1 cellular context compared by ENCODE assay signal in the genomic region with DNA sequence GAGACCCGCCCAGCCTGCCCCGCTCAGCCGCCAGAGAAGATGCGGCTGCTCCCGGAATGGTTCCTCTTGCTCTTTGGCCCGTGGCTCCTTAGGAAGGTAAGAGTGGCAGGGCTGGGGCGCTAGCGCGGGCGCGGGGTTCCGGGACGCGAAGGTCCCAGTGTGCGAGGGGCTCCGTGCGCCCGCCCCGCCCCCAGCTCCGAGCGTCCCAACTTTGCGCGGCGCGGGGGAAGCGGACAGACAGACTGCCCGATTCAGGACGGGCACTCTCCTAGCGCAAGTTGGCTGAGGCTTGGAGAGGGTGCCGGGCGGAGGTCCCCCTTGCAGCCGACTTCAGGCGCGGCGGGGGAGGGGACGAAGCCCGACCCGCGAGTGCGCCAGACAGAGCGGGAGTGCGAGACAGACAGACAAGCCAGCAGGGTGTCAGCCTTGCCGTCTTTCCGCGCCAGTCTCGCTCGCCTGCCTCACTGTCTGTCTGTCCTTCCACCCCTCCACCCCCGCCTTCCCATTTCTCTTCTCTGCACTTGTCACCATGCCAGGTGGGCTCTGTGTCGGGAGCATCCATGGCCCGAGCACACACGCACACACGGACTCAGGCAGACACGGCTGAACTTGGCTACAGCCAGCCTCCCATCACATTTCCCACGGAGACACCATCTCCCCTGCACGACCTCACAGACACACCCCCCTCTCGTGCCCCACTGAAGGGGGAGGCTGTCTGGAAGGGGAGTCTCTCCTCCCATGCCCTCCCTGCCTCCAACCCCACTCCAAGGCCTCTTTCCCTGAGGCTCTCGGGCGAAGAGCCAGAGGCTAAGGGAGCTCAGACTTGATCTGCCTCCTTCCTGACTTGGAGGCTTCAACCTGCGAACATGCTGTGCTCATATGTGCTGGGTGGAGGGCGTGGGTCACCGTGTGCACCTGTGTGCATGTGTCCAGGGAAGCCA.
TF ChIP-seq lines count a peak whose summit lies in the region.

No MANE protein-coding gene starts in this region.

TF ChIP-seq in H1, 55 proteins besides CTCF, POLR2A, EP300 and RAD21:
- TF ChIP-seq SP1 (IDR thresholded peaks at IDR 0.05; ENCODE audit: low read depth, low read length), result no peak
- 0 out of 2 replicates have a peak, but pooled peaks have one; percentile 26 for TF ChIP-seq PHF8 (conservative IDR thresholded peaks at IDR 0.05; ENCODE audit: low read depth, low read length)
- TF ChIP-seq EZH2 (IDR thresholded peaks at IDR 0.05; ENCODE audit: low read depth, low read length, severe bottlenecking), result peak; percentile 81
- no peak for TF ChIP-seq CHD2 (IDR thresholded peaks at IDR 0.05; ENCODE audit: low read length)
- TF ChIP-seq SRF (IDR thresholded peaks at IDR 0.05; ENCODE audit: low read depth, low read length), result no peak
- TF ChIP-seq GABPA (IDR thresholded peaks at IDR 0.05; ENCODE audit: borderline replicate concordance, insufficient read depth, low read length), result no peak
- no peak for TF ChIP-seq SAP30 (IDR thresholded peaks at IDR 0.05; ENCODE audit: insufficient read depth, insufficient replicate concordance, low read length)
- TF ChIP-seq CEBPB (IDR thresholded peaks at IDR 0.05; ENCODE audit: low read depth, low read length), result no peak
- TF ChIP-seq KDM5A (IDR thresholded peaks at IDR 0.05; ENCODE audit: low read length), result no peak
- TF ChIP-seq CTBP2 (IDR thresholded peaks at IDR 0.05; ENCODE audit: borderline replicate concordance, insufficient read depth, insufficient read length, low read length), result no peak
- no peak for TF ChIP-seq JUN (IDR thresholded peaks at IDR 0.05; ENCODE audit: low read depth, low read length)
- TF ChIP-seq, protein P1, sequence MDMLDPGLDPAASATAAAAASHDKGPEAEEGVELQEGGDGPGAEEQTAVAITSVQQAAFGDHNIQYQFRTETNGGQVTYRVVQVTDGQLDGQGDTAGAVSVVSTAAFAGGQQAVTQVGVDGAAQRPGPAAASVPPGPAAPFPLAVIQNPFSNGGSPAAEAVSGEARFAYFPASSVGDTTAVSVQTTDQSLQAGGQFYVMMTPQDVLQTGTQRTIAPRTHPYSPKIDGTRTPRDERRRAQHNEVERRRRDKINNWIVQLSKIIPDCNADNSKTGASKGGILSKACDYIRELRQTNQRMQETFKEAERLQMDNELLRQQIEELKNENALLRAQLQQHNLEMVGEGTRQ (IDR thresholded peaks at IDR 0.05; ENCODE audit: low read length), result no peak
- TF ChIP-seq SP2 (IDR thresholded peaks at IDR 0.05; ENCODE audit: low read length), result no peak
- TF ChIP-seq, protein P2, sequence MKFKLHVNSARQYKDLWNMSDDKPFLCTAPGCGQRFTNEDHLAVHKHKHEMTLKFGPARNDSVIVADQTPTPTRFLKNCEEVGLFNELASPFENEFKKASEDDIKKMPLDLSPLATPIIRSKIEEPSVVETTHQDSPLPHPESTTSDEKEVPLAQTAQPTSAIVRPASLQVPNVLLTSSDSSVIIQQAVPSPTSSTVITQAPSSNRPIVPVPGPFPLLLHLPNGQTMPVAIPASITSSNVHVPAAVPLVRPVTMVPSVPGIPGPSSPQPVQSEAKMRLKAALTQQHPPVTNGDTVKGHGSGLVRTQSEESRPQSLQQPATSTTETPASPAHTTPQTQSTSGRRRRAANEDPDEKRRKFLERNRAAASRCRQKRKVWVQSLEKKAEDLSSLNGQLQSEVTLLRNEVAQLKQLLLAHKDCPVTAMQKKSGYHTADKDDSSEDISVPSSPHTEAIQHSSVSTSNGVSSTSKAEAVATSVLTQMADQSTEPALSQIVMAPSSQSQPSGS (IDR thresholded peaks at IDR 0.05; ENCODE audit: low read length), result no peak
- peak; percentile 23 for TF ChIP-seq ASH2L (IDR thresholded peaks at IDR 0.05; ENCODE audit: low read length)
- TF ChIP-seq KDM4A (IDR thresholded peaks at IDR 0.05; ENCODE audit: low read depth, low read length, severe bottlenecking), result peak; percentile 44
- TF ChIP-seq, protein P3, sequence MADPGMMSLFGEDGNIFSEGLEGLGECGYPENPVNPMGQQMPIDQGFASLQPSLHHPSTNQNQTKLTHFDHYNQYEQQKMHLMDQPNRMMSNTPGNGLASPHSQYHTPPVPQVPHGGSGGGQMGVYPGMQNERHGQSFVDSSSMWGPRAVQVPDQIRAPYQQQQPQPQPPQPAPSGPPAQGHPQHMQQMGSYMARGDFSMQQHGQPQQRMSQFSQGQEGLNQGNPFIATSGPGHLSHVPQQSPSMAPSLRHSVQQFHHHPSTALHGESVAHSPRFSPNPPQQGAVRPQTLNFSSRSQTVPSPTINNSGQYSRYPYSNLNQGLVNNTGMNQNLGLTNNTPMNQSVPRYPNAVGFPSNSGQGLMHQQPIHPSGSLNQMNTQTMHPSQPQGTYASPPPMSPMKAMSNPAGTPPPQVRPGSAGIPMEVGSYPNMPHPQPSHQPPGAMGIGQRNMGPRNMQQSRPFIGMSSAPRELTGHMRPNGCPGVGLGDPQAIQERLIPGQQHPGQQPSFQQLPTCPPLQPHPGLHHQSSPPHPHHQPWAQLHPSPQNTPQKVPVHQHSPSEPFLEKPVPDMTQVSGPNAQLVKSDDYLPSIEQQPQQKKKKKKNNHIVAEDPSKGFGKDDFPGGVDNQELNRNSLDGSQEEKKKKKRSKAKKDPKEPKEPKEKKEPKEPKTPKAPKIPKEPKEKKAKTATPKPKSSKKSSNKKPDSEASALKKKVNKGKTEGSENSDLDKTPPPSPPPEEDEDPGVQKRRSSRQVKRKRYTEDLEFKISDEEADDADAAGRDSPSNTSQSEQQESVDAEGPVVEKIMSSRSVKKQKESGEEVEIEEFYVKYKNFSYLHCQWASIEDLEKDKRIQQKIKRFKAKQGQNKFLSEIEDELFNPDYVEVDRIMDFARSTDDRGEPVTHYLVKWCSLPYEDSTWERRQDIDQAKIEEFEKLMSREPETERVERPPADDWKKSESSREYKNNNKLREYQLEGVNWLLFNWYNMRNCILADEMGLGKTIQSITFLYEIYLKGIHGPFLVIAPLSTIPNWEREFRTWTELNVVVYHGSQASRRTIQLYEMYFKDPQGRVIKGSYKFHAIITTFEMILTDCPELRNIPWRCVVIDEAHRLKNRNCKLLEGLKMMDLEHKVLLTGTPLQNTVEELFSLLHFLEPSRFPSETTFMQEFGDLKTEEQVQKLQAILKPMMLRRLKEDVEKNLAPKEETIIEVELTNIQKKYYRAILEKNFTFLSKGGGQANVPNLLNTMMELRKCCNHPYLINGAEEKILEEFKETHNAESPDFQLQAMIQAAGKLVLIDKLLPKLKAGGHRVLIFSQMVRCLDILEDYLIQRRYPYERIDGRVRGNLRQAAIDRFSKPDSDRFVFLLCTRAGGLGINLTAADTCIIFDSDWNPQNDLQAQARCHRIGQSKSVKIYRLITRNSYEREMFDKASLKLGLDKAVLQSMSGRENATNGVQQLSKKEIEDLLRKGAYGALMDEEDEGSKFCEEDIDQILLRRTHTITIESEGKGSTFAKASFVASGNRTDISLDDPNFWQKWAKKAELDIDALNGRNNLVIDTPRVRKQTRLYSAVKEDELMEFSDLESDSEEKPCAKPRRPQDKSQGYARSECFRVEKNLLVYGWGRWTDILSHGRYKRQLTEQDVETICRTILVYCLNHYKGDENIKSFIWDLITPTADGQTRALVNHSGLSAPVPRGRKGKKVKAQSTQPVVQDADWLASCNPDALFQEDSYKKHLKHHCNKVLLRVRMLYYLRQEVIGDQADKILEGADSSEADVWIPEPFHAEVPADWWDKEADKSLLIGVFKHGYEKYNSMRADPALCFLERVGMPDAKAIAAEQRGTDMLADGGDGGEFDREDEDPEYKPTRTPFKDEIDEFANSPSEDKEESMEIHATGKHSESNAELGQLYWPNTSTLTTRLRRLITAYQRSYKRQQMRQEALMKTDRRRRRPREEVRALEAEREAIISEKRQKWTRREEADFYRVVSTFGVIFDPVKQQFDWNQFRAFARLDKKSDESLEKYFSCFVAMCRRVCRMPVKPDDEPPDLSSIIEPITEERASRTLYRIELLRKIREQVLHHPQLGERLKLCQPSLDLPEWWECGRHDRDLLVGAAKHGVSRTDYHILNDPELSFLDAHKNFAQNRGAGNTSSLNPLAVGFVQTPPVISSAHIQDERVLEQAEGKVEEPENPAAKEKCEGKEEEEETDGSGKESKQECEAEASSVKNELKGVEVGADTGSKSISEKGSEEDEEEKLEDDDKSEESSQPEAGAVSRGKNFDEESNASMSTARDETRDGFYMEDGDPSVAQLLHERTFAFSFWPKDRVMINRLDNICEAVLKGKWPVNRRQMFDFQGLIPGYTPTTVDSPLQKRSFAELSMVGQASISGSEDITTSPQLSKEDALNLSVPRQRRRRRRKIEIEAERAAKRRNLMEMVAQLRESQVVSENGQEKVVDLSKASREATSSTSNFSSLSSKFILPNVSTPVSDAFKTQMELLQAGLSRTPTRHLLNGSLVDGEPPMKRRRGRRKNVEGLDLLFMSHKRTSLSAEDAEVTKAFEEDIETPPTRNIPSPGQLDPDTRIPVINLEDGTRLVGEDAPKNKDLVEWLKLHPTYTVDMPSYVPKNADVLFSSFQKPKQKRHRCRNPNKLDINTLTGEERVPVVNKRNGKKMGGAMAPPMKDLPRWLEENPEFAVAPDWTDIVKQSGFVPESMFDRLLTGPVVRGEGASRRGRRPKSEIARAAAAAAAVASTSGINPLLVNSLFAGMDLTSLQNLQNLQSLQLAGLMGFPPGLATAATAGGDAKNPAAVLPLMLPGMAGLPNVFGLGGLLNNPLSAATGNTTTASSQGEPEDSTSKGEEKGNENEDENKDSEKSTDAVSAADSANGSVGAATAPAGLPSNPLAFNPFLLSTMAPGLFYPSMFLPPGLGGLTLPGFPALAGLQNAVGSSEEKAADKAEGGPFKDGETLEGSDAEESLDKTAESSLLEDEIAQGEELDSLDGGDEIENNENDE (IDR thresholded peaks at IDR 0.05; ENCODE audit: insufficient replicate concordance, low read length), result no peak
- no peak for TF ChIP-seq HDAC6 (IDR thresholded peaks at IDR 0.05; ENCODE audit: low read depth, low read length)
- TF ChIP-seq CBX8 (IDR thresholded peaks at IDR 0.05; ENCODE audit: borderline replicate concordance, low read depth, low read length), result no peak
- no peak for TF ChIP-seq HDAC2 (IDR thresholded peaks at IDR 0.05; ENCODE audit: borderline replicate concordance in 1 of 2, low read depth in 2 of 2, low read length in 2 of 2)
- TF ChIP-seq SIRT6 (IDR thresholded peaks at IDR 0.05; ENCODE audit: low read length), result no peak
- TF ChIP-seq, protein P4, sequence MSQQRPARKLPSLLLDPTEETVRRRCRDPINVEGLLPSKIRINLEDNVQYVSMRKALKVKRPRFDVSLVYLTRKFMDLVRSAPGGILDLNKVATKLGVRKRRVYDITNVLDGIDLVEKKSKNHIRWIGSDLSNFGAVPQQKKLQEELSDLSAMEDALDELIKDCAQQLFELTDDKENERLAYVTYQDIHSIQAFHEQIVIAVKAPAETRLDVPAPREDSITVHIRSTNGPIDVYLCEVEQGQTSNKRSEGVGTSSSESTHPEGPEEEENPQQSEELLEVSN (IDR thresholded peaks at IDR 0.05), result 0 out of 2 replicates have a peak, but pooled peaks have one; percentile 16
- TF ChIP-seq SIX5 (IDR thresholded peaks at IDR 0.05; ENCODE audit: low read depth, low read length), result no peak
- TF ChIP-seq SUZ12 (IDR thresholded peaks at IDR 0.05; ENCODE audit: low read length), result peak; percentile 81
- no peak for TF ChIP-seq TCF12 (IDR thresholded peaks at IDR 0.05; ENCODE audit: low read depth, low read length)
- TF ChIP-seq CREB1 (IDR thresholded peaks at IDR 0.05), result no peak
- no peak for TF ChIP-seq POU5F1 (IDR thresholded peaks at IDR 0.05; ENCODE audit: low read depth, low read length)
- no peak for TF ChIP-seq TBP (IDR thresholded peaks at IDR 0.05; ENCODE audit: low read depth, low read length)
- no peak for TF ChIP-seq CBX5 (IDR thresholded peaks at IDR 0.05; ENCODE audit: low read depth, low read length)
- TF ChIP-seq TEAD4 (IDR thresholded peaks at IDR 0.05; ENCODE audit: low read depth, low read length), result no peak
- TF ChIP-seq SP4 (IDR thresholded peaks at IDR 0.05; ENCODE audit: low read length), result no peak
- no peak for TF ChIP-seq TAF1 (IDR thresholded peaks at IDR 0.05; ENCODE audit: low read depth, low read length)
- no peak for TF ChIP-seq BACH1 (IDR thresholded peaks at IDR 0.05; ENCODE audit: low read length)
- TF ChIP-seq KDM1A (IDR thresholded peaks at IDR 0.05; ENCODE audit: borderline replicate concordance, low read length), result no peak
- peak; percentile 73 for TF ChIP-seq RNF2 (IDR thresholded peaks at IDR 0.05; ENCODE audit: borderline replicate concordance, low read depth, low read length, missing control alignments, poor library complexity, severe bottlenecking)
- TF ChIP-seq, protein P5, sequence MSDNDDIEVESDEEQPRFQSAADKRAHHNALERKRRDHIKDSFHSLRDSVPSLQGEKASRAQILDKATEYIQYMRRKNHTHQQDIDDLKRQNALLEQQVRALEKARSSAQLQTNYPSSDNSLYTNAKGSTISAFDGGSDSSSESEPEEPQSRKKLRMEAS (IDR thresholded peaks at IDR 0.05), result no peak
